16 cellular contexts compared by ENCODE assay signal in the genomic region with DNA sequence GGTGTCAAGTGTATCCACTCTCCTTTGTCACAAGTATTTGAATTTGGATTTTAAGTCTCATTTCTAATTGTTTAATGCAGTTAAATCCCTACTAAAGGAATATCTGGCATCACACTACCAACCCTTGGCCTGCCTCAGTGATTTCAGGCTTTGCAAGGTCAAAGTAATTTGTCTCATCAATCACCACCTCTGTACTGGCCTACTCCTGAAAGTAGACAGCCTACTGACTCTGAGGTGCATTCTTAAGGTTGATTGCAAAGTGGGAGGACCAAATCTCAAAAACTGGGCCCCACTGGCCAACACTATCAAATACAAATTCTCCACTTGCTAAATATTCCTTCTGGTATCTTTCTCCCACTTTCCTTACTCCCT. TPM values are rescaled to one million over a fixed set of nuclear protein-coding genes. Genes with fewer than 3 reads are reported as not detected.
DNase-seq lines count a peak whose midpoint lies in the region; ATAC-seq and TF ChIP-seq lines count a peak whose summit lies in the region.
"Had no signal": no experiment of that assay in that cellular context is flagged by ENCODE, and none has a peak within 500 bp of the region (broad histone marks: within the 10 kb centered on the region; RNA-seq: fewer than 3 reads in every experiment).

No MANE protein-coding gene starts in this region.

- TF ChIP-seq CTCF in PC-3 (conservative IDR thresholded peaks at IDR 0.05; ENCODE audit: low read depth, low read length) = no peak
- no peak for TF ChIP-seq CTCF in vagina (IDR thresholded peaks at IDR 0.05)

- H3K27me3 ChIP-seq in PC-3 (ENCODE audit: low read length) (no peaks in the 10 kb centered on the region), vagina (no peaks in the 10 kb centered on the region)
- H3K27me3 ChIP-seq: heart right ventricle had no signal

- H3K9ac ChIP-seq in PC-3 (ENCODE audit: low read length) = no peak overlapping the region

- H3K79me2 ChIP-seq in PC-3 (ENCODE audit: low read length) = no peaks in the 10 kb centered on the region

- no TSS peak for BruUV-seq in PC-3 (replicated peaks; lab: Mats Ljungman, UMichigan)

- CTCF ChIA-PET in PC-3 (lab: Charles Lee) = no interaction called here

- H3F3A ChIP-seq in PC-3 (ENCODE audit: low read length, unreplicated experiment) = no peaks in the 10 kb centered on the region

- no peak overlapping the region for H3K4me2 ChIP-seq in PC-3 (ENCODE audit: low read length)

- no peaks in the 10 kb centered on the region for H3K4me1 Mint-ChIP-seq in activated T-cell treated with anti-CD3 and anti-CD28 coated beads, Interleukin-2, amount 50 U/mL, for 4 hours (ENCODE audit: low read depth)
- H3K4me1 Mint-ChIP-seq: activated naive CD8-positive, alpha-beta T cell treated with anti-CD3 and anti-CD28 coated beads, Interleukin-2, amount 10 ng/mL, durations not matched to agents 7 days and 5 days had no signal

- H3K4me3 ChIP-seq in PC-3 (ENCODE audit: low read length) = no peak overlapping the region
- H3K4me3 ChIP-seq in vagina = no peak overlapping the region
- H3K4me3 ChIP-seq: heart right ventricle had no signal

- H3K27ac ChIP-seq in PC-3 (ENCODE audit: low read length) = no peak overlapping the region
- H3K27ac ChIP-seq in vagina = no peak overlapping the region
- H3K27ac ChIP-seq: heart right ventricle, VCaP had no signal

- H3K4me1 ChIP-seq in PC-3 (ENCODE audit: insufficient read depth, low read length) (peaks cover 25% of the 10 kb centered on the region), vagina (no peaks in the 10 kb centered on the region)
- H3K4me1 ChIP-seq: heart right ventricle had no signal

- H3K27me3 Mint-ChIP-seq in activated T-cell treated with anti-CD3 and anti-CD28 coated beads, Interleukin-2, amount 50 U/mL, for 4 hours (ENCODE audit: low read depth) = no peaks in the 10 kb centered on the region
- H3K27me3 Mint-ChIP-seq: activated naive CD8-positive, alpha-beta T cell treated with anti-CD3 and anti-CD28 coated beads, Interleukin-2, amount 10 ng/mL, durations not matched to agents 7 days and 5 days had no signal

- intact Hi-C loops in PC-3 (cut with micrococcal nuclease) = loop anchor here (1.0 to 5.0 kb wide), 3 partner anchors 61 to 537 kb away; no protein-coding TSS in a partner anchor
- intact Hi-C loops in vagina (cut with DNase I) = no loop called here

- H4K20me1 ChIP-seq in PC-3 (ENCODE audit: low read length) = no peaks in the 10 kb centered on the region

- H2AFZ ChIP-seq in PC-3 (ENCODE audit: low read length) = peak overlapping the region; percentile 26; the same call in 1 of the 2 replicates

- no peak overlapping the region for H3K4me3 Mint-ChIP-seq in activated T-cell treated with anti-CD3 and anti-CD28 coated beads, Interleukin-2, amount 50 U/mL, for 4 hours
- H3K4me3 Mint-ChIP-seq: activated naive CD8-positive, alpha-beta T cell treated with anti-CD3 and anti-CD28 coated beads, Interleukin-2, amount 10 ng/mL, durations not matched to agents 7 days and 5 days had no signal

- DNase-seq in PC-3 (no peak), vagina (ENCODE audit: extremely low spot score in 2 of 2) (no peak), NCI-H446 treated with DMSO at 0.1 percent for 48 hours (lab: John Stamatoyannopoulos, UW) (no peak), EL (no peak)
- no peak for DNase-seq in activated T-cell treated with anti-CD3 and anti-CD28 coated beads, Interleukin-2, amount 50 U/mL, for 4 hours
- DNase-seq: activated CD8-positive, alpha-beta memory T cell treated with anti-CD3 and anti-CD28 coated beads, Interleukin-2, amount 50 U/mL, for 4 hours; activated naive CD8-positive, alpha-beta T cell treated with anti-CD3 and anti-CD28 coated beads, Interleukin-2, amount 10 ng/mL, durations not matched to agents 7 days and 5 days had no signal

- no peaks in the 10 kb centered on the region for H3K36me3 Mint-ChIP-seq in activated T-cell treated with anti-CD3 and anti-CD28 coated beads, Interleukin-2, amount 50 U/mL, for 4 hours (ENCODE audit: insufficient read depth)
- H3K36me3 Mint-ChIP-seq: activated naive CD8-positive, alpha-beta T cell treated with anti-CD3 and anti-CD28 coated beads, Interleukin-2, amount 10 ng/mL, durations not matched to agents 7 days and 5 days had no signal

- no peaks in the 10 kb centered on the region for H3K9me3 Mint-ChIP-seq in activated T-cell treated with anti-CD3 and anti-CD28 coated beads, Interleukin-2, amount 50 U/mL, for 4 hours
- H3K9me3 Mint-ChIP-seq: activated naive CD8-positive, alpha-beta T cell treated with anti-CD3 and anti-CD28 coated beads, Interleukin-2, amount 10 ng/mL, durations not matched to agents 7 days and 5 days had no signal

- H3K9me3 ChIP-seq in PC-3 (ENCODE audit: low read length) (no peaks in the 10 kb centered on the region), vagina (no peaks in the 10 kb centered on the region)
- H3K9me3 ChIP-seq: heart right ventricle had no signal

- POLR2A ChIA-PET in PC-3 (lab: Charles Lee; ENCODE audit: unreplicated experiment) = interaction anchor here (1.3 kb wide), 1 partner anchor 96 kb away, joined by 4 read pairs; a partner anchor contains a TSS

- no peak for TF ChIP-seq POLR2A in GM18505 (IDR thresholded peaks at IDR 0.05; ENCODE audit: borderline replicate concordance, extremely low read depth, insufficient read depth, insufficient read length)
- no peak for TF ChIP-seq POLR2A in vagina (IDR thresholded peaks at IDR 0.05)

- peak; percentile 14 for ATAC-seq in GM18505 (IDR thresholded peaks at IDR 0.05; ENCODE audit: unreplicated experiment)
- peak; percentile 34 for ATAC-seq in GM19452 (IDR thresholded peaks at IDR 0.05; ENCODE audit: unreplicated experiment)
- peak; percentile 48 for ATAC-seq in HG02759 (IDR thresholded peaks at IDR 0.05; ENCODE audit: unreplicated experiment)
- peak; percentile 3; the same call in 1 of the 2 replicates for ATAC-seq in PC-3
- no peak for ATAC-seq in activated T-cell treated with anti-CD3 and anti-CD28 coated beads, Interleukin-2, amount 50 U/mL, for 4 hours

- H3K36me3 ChIP-seq in PC-3 (ENCODE audit: low read depth, low read length) (no peaks in the 10 kb centered on the region), vagina (no peaks in the 10 kb centered on the region)
- H3K36me3 ChIP-seq: heart right ventricle had no signal

- H3K9me2 ChIP-seq in PC-3 (replicated peaks; ENCODE audit: low read length) = no peaks in the 10 kb centered on the region

RNA-seq across cellular contexts. Expression of a gene that starts 0.9 kb away (rescaled TPM):
- 0.33 TPM in 1 of 2 replicates, not detected in the other for total RNA-seq in PC-3 (2014; rRNA removed)
- not detected for total RNA-seq in vagina
- not detected for total RNA-seq in activated T-cell treated with anti-CD3 and anti-CD28 coated beads, Interleukin-2, amount 50 U/mL, for 4 hours
- total RNA-seq: activated naive CD8-positive, alpha-beta T cell treated with anti-CD3 and anti-CD28 coated beads, Interleukin-2, amount 10 ng/mL, durations not matched to agents 7 days and 5 days; cerebellum; heart right ventricle; left lobe of liver; renal cortical epithelial cell; ureter had no signal

RNA-seq across cellular contexts. Expression of a gene that starts 28.3 kb away (rescaled TPM):
- total RNA-seq in PC-3 (2014; rRNA removed) (0.04 TPM in 1 of 2 replicates, not detected in the other), vagina (not detected)
- total RNA-seq in activated T-cell treated with anti-CD3 and anti-CD28 coated beads, Interleukin-2, amount 50 U/mL, for 4 hours = not detected
- total RNA-seq: activated naive CD8-positive, alpha-beta T cell treated with anti-CD3 and anti-CD28 coated beads, Interleukin-2, amount 10 ng/mL, durations not matched to agents 7 days and 5 days; cerebellum; left lobe of liver had no signal

Comparison
In these comparisons a context has a peak if more than half of its experiments do, and no peak if none do; other contexts are left out.
1. ATAC-seq: peak in GM18505 (single experiment), GM19452 (single experiment), HG02759 (single experiment) and PC-3 (single experiment); none in activated T-cell treated with anti-CD3 and anti-CD28 coated beads, Interleukin-2, amount 50 U/mL, for 4 hours (0 of 2).